In genomic region chr7:28405662-28406061, GRCh38 we compare ENCODE assay signal across 10 cellular contexts. TPM values are rescaled to one million over a fixed set of nuclear protein-coding genes. Genes with fewer than 3 reads are reported as not detected.
DNase-seq lines count a peak whose midpoint lies in the region; TF ChIP-seq lines count a peak whose summit lies in the region.
"Had no signal": no experiment of that assay in that cellular context is flagged by ENCODE, and none has a peak within 500 bp of the region (broad histone marks: within the 10 kb centered on the region; RNA-seq: fewer than 3 reads in every experiment).

No MANE protein-coding gene starts in this region.

- no TSS peak for BruUV-seq in MCF 10A (replicated peaks; lab: Mats Ljungman, UMichigan)

- intact Hi-C loops in MCF 10A (cut with micrococcal nuclease): loop anchor here (5.0 kb wide), 4 partner anchors 108 to 452 kb away; no protein-coding TSS in a partner anchor

- H3K27ac Mint-ChIP-seq in MCF 10A (ENCODE audit: low read depth, unreplicated experiment) (peak overlapping the region; percentile 84), mesothelial cell of epicardium (no peak overlapping the region)

- POLR2A ChIA-PET in MCF 10A (lab: Yijun Ruan, JAX): interaction anchor here (0.6 to 1.7 kb wide), 17 partner anchors 10 to 1207 kb away, joined by 3 to 6 read pairs (median 3); no protein-coding TSS in a partner anchor

- DNase-seq in A172 (ENCODE audit: low spot score): peak; percentile 88
- DNase-seq in HK-2 (ENCODE audit: unreplicated experiment): peak; percentile 44
- DNase-seq in MCF 10A (ENCODE audit: unreplicated experiment): peak; percentile 98
- DNase-seq in iris pigment epithelial cell (ENCODE audit: low read depth): peak; percentile 90
- DNase-seq in NCI-H2171 treated with DMSO at 0.1 percent for 48 hours (lab: John Stamatoyannopoulos, UW): no peak
- DNase-seq in NCI-H146 (lab: John Stamatoyannopoulos, UW): no peak
- DNase-seq in activated effector memory CD4-positive, alpha-beta T cell treated with Interleukin-2 at 50 U/mL for 16 hours: no peak
- DNase-seq in mesothelial cell of epicardium (ENCODE audit: low spot score in 2 of 2, unreplicated experiment in 2 of 2): no peak
- DNase-seq: stimulated activated CD4-positive, alpha-beta T cell treated with anti-CD3 and anti-CD28 coated beads, Interleukin-1b, Interleukin-23, amount 100 ng/mL, for 48 hours had no signal

- H3K9me3 Mint-ChIP-seq in MCF 10A (ENCODE audit: unreplicated experiment) (no peaks in the 10 kb centered on the region), mesothelial cell of epicardium (no peaks in the 10 kb centered on the region)

- H3K4me1 Mint-ChIP-seq in MCF 10A (ENCODE audit: insufficient read depth, unreplicated experiment) (peaks cover 35% of the 10 kb centered on the region), mesothelial cell of epicardium (peaks cover 18% of the 10 kb centered on the region)

- TF ChIP-seq CTCF in MCF 10A (IDR thresholded peaks at IDR 0.05; ENCODE audit: unreplicated experiment): no peak
- TF ChIP-seq CTCF in mesothelial cell of epicardium (IDR thresholded peaks at IDR 0.05; ENCODE audit: unreplicated experiment): no peak

- CTCF ChIA-PET in MCF 10A (lab: Yijun Ruan, JAX): interaction anchor here (0.7 to 1.5 kb wide), 2 partner anchors 16 to 107 kb away, joined by 4 to 13 read pairs; no protein-coding TSS in a partner anchor

- H3K27me3 Mint-ChIP-seq in MCF 10A (ENCODE audit: insufficient read depth, unreplicated experiment): no peaks in the 10 kb centered on the region
- peaks cover 77% of the 10 kb centered on the region for H3K27me3 Mint-ChIP-seq in mesothelial cell of epicardium (ENCODE audit: low read depth)

- H3K36me3 Mint-ChIP-seq in MCF 10A (ENCODE audit: insufficient read depth, unreplicated experiment): no peaks in the 10 kb centered on the region
- no peaks in the 10 kb centered on the region for H3K36me3 Mint-ChIP-seq in mesothelial cell of epicardium

- no peak overlapping the region for H3K4me3 Mint-ChIP-seq in MCF 10A (ENCODE audit: unreplicated experiment)
- H3K4me3 Mint-ChIP-seq in mesothelial cell of epicardium: no peak overlapping the region

RNA-seq across cellular contexts. Expression of gene CREB5, which starts 6.7 kb away (rescaled TPM):
- total RNA-seq in A172 (2014; rRNA removed; shearing (Covaris generic)): 1.4 and 3.2 TPM in 2 replicates
- total RNA-seq in MCF 10A (2022) (30.0 and 40.5 TPM in 2 replicates), mesothelial cell of epicardium (12.7 to 14.1 TPM (median 13.6 TPM) in 3 replicates)
- total RNA-seq: T-helper 1 cell treated with Interleukin-12 subunit alpha and Interleukin-12 subunit beta and Interleukin-4 antibody, amounts not matched to agents 30 ng/mL and 1 ng/mL, for 36 hours had no signal

Comparison
In these comparisons a context has a peak if more than half of its experiments do, and no peak if none do; other contexts are left out.
1. DNase-seq: peak in A172 (single experiment), HK-2 (single experiment), MCF 10A (single experiment) and iris pigment epithelial cell (single experiment); none in NCI-H2171 treated with DMSO at 0.1 percent for 48 hours (single experiment), NCI-H146 (single experiment), activated effector memory CD4-positive, alpha-beta T cell treated with Interleukin-2 at 50 U/mL for 16 hours (single experiment) and mesothelial cell of epicardium (0 of 2).